ENCODE assay signal across 13 cellular contexts in the genomic region with DNA sequence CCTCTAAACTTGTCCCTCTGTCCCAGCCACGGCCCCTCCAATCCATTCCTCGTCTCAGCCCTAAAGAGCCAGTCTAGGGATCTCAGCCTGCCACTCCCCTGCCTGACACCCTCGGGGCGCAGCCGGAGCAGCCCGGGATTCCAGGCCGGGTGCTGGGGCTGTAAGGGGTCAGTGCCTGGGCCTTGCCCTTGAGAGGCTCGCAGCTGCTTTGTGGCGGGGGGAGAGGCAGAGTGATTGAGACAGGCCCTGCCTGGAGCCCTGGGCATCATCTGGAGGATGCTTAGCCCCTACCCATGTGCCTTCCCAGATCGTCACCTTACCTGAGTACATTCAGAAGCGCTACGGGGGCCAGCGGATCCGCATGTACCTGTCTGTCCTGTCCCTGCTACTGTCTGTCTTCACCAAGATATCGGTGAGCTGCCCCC. TPM values are rescaled to one million over a fixed set of nuclear protein-coding genes. Genes with fewer than 3 reads are reported as not detected.
DNase-seq lines count a peak whose midpoint lies in the region; ATAC-seq, FAIRE-seq and TF ChIP-seq lines count a peak whose summit lies in the region.
"Had no signal": no experiment of that assay in that cellular context is flagged by ENCODE, and none has a peak within 500 bp of the region (broad histone marks: within the 10 kb centered on the region; RNA-seq: fewer than 3 reads in every experiment).

No MANE protein-coding gene starts in this region.

- H3K4me1 Mint-ChIP-seq in type B pancreatic cell (ENCODE audit: unreplicated experiment), result peaks cover 23% of the 10 kb centered on the region

- no peak for TF ChIP-seq CTCF in kidney (IDR thresholded peaks at IDR 0.05; ENCODE audit: borderline replicate concordance, extremely low read depth, insufficient read depth)
- TF ChIP-seq CTCF in type B pancreatic cell (conservative IDR thresholded peaks at IDR 0.05), result no peak

- peaks cover 3% of the 10 kb centered on the region; the same call in 1 of the 2 replicates for H3K4me1 ChIP-seq in SJCRH30
- no peaks in the 10 kb centered on the region for H3K4me1 ChIP-seq in kidney (ENCODE audit: control insufficient read depth in 1 of 2, insufficient read depth in 1 of 2, low read depth in 1 of 2, low read length in 2 of 2)

- ATAC-seq in Right ventricle myocardium inferior (no peak), Right ventricle myocardium superior (ENCODE audit: poor library complexity) (no peak), HG03354 (IDR thresholded peaks at IDR 0.05; ENCODE audit: poor library complexity, severe bottlenecking, unreplicated experiment) (no peak), GM18858 (IDR thresholded peaks at IDR 0.05; ENCODE audit: unreplicated experiment) (no peak)

- H3K36me3 ChIP-seq in SJCRH30 (no peaks in the 10 kb centered on the region), kidney (ENCODE audit: control insufficient read depth in 1 of 2, insufficient read depth in 2 of 2, low read length in 2 of 2) (peaks cover 2 to 6% of the 10 kb centered on the region in 2 donors)
- H3K36me3 ChIP-seq: SJSA1 had no signal

- no peaks in the 10 kb centered on the region for H3K9me3 Mint-ChIP-seq in type B pancreatic cell
- H3K9me3 Mint-ChIP-seq: CD8-positive, alpha-beta T cell had no signal

- H3K4me3 Mint-ChIP-seq in type B pancreatic cell, result no peak overlapping the region
- H3K4me3 Mint-ChIP-seq: CD8-positive, alpha-beta T cell had no signal

- intact Hi-C loops in Right ventricle myocardium inferior (cut with DNase I) (no loop called here), Right ventricle myocardium superior (cut with DNase I) (loop anchor here (10.0 kb wide), 1 partner anchor 45 kb away; no protein-coding TSS in a partner anchor), kidney (cut with DNase I) (no loop called here)

- DNase-seq in Right ventricle myocardium inferior (ENCODE audit: missing footprints) (peak; percentile 23), Right ventricle myocardium superior (no peak), SJCRH30 (peak; percentile 41 to 52), kidney (peak; percentile 66), type B pancreatic cell (ENCODE audit: extremely low spot score, unreplicated experiment) (no peak)
- DNase-seq in activated naive CD4-positive, alpha-beta T cell (lab: John Stamatoyannopoulos, UW), result no peak
- DNase-seq: NCI-H510A had no signal

- H3K36me3 Mint-ChIP-seq in type B pancreatic cell, result no peaks in the 10 kb centered on the region
- H3K36me3 Mint-ChIP-seq: CD8-positive, alpha-beta T cell had no signal

- no peak for FAIRE-seq in kidney (lab: Jason Lieb, UNC)
- FAIRE-seq: H54, RCC 7860 had no signal

- peak overlapping the region; percentile 23 for H3K27ac Mint-ChIP-seq in type B pancreatic cell
- H3K27ac Mint-ChIP-seq: CD8-positive, alpha-beta T cell had no signal

- H3K9ac ChIP-seq in kidney (ENCODE audit: low read length in 2 of 2), result no peak overlapping the region

- no peak overlapping the region for H3K27ac ChIP-seq in SJCRH30
- no peak overlapping the region for H3K27ac ChIP-seq in kidney (ENCODE audit: low read depth in 2 of 2, low read length in 2 of 2)
- H3K27ac ChIP-seq: SJSA1 had no signal

- no peaks in the 10 kb centered on the region for H3K9me3 ChIP-seq in SJCRH30 (replicated peaks)
- H3K9me3 ChIP-seq in kidney (ENCODE audit: control insufficient read depth in 1 of 2, low read length in 2 of 2), result no peaks in the 10 kb centered on the region
- H3K9me3 ChIP-seq: SJSA1 had no signal

- peaks cover 3% of the 10 kb centered on the region for H3K27me3 Mint-ChIP-seq in type B pancreatic cell

- no peak overlapping the region for H3K4me3 ChIP-seq in SJCRH30
- no peak overlapping the region for H3K4me3 ChIP-seq in kidney (ENCODE audit: low read length in 2 of 2)
- H3K4me3 ChIP-seq: SJSA1 had no signal

- H3K27me3 ChIP-seq in SJCRH30, result no peaks in the 10 kb centered on the region; the same call in 1 of the 2 replicates
- H3K27me3 ChIP-seq: SJSA1 had no signal

RNA-seq across cellular contexts. Expression of gene SLC5A10, which starts 8.3 kb away (rescaled TPM):
- total RNA-seq in Right ventricle myocardium inferior, result not detected
- total RNA-seq in Right ventricle myocardium superior, result not detected
- total RNA-seq in SJCRH30 (2014; rRNA removed; shearing (Covaris generic)), result not detected in 2 replicates
- total RNA-seq in kidney, result 9.7 TPM
- polyA plus RNA-seq in kidney (ENCODE audit: insufficient read depth, low read depth, low replicate concordance), result 16.5 TPM
- 0.19 TPM in 1 of 2 replicates, not detected in the other for total RNA-seq in type B pancreatic cell (ENCODE audit: low replicate concordance)
- total RNA-seq: CD8-positive, alpha-beta T cell had no signal

RNA-seq across cellular contexts. Expression of gene FAM83G, which starts 44.3 kb away (rescaled TPM):
- 2.7 TPM for total RNA-seq in Right ventricle myocardium inferior
- 1.9 TPM for total RNA-seq in Right ventricle myocardium superior
- total RNA-seq in SJCRH30 (2014; rRNA removed; shearing (Covaris generic)), result 2.1 TPM in 2 replicates
- 8.0 TPM for total RNA-seq in kidney
- polyA plus RNA-seq in kidney (ENCODE audit: insufficient read depth, low read depth, low replicate concordance), result 4.9 TPM
- total RNA-seq in type B pancreatic cell (ENCODE audit: low replicate concordance), result 8.3 and 18.5 TPM in 2 replicates

Comparison
In these comparisons a context has a peak if more than half of its experiments do, and no peak if none do; other contexts are left out.
1. DNase-seq: peak in Right ventricle myocardium inferior (single experiment), SJCRH30 (2 of 2) and kidney (single experiment); none in Right ventricle myocardium superior (single experiment), type B pancreatic cell (single experiment) and activated naive CD4-positive, alpha-beta T cell (0 of 4).